In the genomic region with DNA sequence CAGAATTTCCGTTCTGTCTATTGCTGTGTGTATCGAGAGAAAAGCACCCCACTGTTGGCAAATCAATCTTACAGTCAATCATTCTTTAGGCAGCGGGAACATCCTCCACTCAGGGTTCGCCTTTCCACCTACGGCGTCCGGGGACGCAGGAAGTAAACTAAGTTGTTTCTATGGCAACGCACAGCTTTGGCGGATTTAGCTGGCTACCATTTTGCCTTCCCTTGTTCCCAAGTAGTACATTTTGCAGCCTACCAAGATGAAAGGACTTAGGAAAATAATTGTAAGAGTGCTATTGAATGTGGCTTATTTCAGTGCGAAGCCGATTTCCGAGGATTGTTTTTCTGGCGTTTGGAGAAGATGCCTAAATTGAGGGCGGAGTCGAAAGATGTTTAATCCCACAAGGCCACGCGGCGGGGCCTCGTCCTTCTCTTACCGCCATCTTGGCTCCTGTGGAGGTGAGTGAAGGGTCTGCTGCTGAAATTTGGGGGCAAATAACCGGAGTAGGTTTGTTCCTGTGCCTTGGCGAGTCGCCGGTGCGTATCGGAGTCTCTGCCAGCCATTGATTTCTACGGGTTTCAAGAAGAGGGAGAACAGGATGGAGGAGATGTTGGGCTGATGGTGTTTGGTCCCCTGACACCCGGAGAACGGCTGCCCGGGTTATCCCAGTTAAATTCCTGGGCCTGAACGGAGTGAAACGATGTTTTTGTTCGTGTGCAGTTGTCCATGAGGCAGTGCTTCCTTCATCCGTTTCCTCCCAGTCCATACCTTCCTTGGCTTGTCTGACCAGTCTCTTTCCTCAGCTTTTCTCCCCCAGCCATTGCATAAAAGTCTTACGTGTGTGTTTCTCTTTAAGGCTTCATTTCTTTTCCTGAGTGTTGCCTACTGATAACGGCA, we compare ENCODE assay signal across 8 cellular contexts. TPM values are rescaled to one million over a fixed set of nuclear protein-coding genes. Genes with fewer than 3 reads are reported as not detected.
DNase-seq lines count a peak whose midpoint lies in the region; ATAC-seq and TF ChIP-seq lines count a peak whose summit lies in the region.

A gene (plus strand): TSS at position 424 of the 894 bp plus-strand sequence. CDS start 778 bp downstream, outside the sequence.

- no peaks in the 10 kb centered on the region for H3K9me3 ChIP-seq in PC-9 (ENCODE audit: insufficient read depth, low read depth)
- H3K9me3 ChIP-seq in mucosa of rectum (ENCODE audit: control insufficient read depth in 2 of 2, low read length in 2 of 2) = no peaks in the 10 kb centered on the region

- DNase-seq in DMS153 (lab: John Stamatoyannopoulos, UW) (peak; percentile 94), PC-9 (peak; percentile 91 to 96), erythroblast (lab: John Stamatoyannopoulos, UW) (peak; percentile 96 to 97)
- peak; percentile 95 for DNase-seq in Jurkat, Clone E6-1 (ENCODE audit: low read depth, low spot score)
- peak; percentile 83 for DNase-seq in activated T-cell treated with anti-CD3 and anti-CD28 coated beads, Interleukin-2, amount 50 U/mL, for 1 hour
- peak; percentile 87 for DNase-seq in stimulated activated CD8-positive, alpha-beta memory T cell treated with anti-CD3 and anti-CD28 coated beads, Interleukin-4, amount 100 ng/mL, for 48 hours

- H3K4me1 ChIP-seq in PC-9 (replicated peaks; ENCODE audit: insufficient read depth) (peaks cover 49% of the 10 kb centered on the region), mucosa of rectum (ENCODE audit: control insufficient read depth in 2 of 2, insufficient read depth in 2 of 2, low read length in 2 of 2) (peaks cover 19 to 21% of the 10 kb centered on the region in 2 donors)

- CTCF ChIA-PET in PC-9 (lab: Charles Lee) = no interaction called here

- POLR2A ChIA-PET in PC-9 (lab: Charles Lee; ENCODE audit: unreplicated experiment) = interaction anchor here (0.6 to 0.8 kb wide), 5 partner anchors 12 to 1445 kb away, joined by 3 to 5 read pairs (median 4); no protein-coding TSS in a partner anchor

- H3K9ac ChIP-seq in mucosa of rectum (ENCODE audit: low read depth in 1 of 2, low read length in 2 of 2) = peak within 1 kb of the TSS; percentile 88 to 99

- H4K20me1 ChIP-seq in PC-9 (ENCODE audit: insufficient read depth) = peaks cover 41% of the 10 kb centered on the region

- H3K36me3 ChIP-seq in PC-9 (ENCODE audit: low read depth) (peaks cover 47% of the 10 kb centered on the region), mucosa of rectum (ENCODE audit: control insufficient read depth in 2 of 2, insufficient read depth in 2 of 2, low read length in 2 of 2) (peaks cover 24 to 27% of the 10 kb centered on the region in 2 donors)

- TF ChIP-seq POLR2A in erythroblast (IDR thresholded peaks at IDR 0.05; ENCODE audit: low read length) = peak; percentile 99

- H2AFZ ChIP-seq in PC-9 = peak within 1 kb of the TSS; percentile 89

- H3K4me3 ChIP-seq in Jurkat, Clone E6-1 (ENCODE audit: low read length) = peak within 1 kb of the TSS; percentile 89
- H3K4me3 ChIP-seq in PC-9 = peak within 1 kb of the TSS; percentile 94
- H3K4me3 ChIP-seq in mucosa of rectum (ENCODE audit: low read length in 2 of 2) = peak within 1 kb of the TSS; percentile 93 to 100

- BruUV-seq in PC-9 (replicated peaks; lab: Mats Ljungman, UMichigan) = TSS peak; percentile 55

- H3K27ac ChIP-seq in PC-9 = peak within 1 kb of the TSS; percentile 88
- H3K27ac ChIP-seq in mucosa of rectum (ENCODE audit: low read depth in 2 of 2, low read length in 2 of 2) = peak within 1 kb of the TSS; percentile 89 to 90

- H3F3A ChIP-seq in PC-9 (ENCODE audit: insufficient read depth, low read depth) = peaks cover 60% of the 10 kb centered on the region

- intact Hi-C loops in PC-9 (cut with micrococcal nuclease; ENCODE audit: unreplicated experiment) = no loop called here

- no peaks in the 10 kb centered on the region for H3K9me2 ChIP-seq in PC-9 (ENCODE audit: insufficient read depth)

- peak; percentile 92 for ATAC-seq in GM21619 (IDR thresholded peaks at IDR 0.05; ENCODE audit: unreplicated experiment)

- H3K27me3 ChIP-seq in PC-9 (ENCODE audit: insufficient read depth, low read depth) = no peaks in the 10 kb centered on the region
- no peaks in the 10 kb centered on the region for H3K27me3 ChIP-seq in mucosa of rectum (ENCODE audit: control insufficient read depth in 2 of 2, insufficient read depth in 2 of 2, low read length in 2 of 2)

- H3K4me2 ChIP-seq in PC-9 = peak within 1 kb of the TSS; percentile 86

- TF ChIP-seq CTCF in PC-9 (conservative IDR thresholded peaks at IDR 0.05) = 0 out of 2 replicates have a peak, but pooled peaks have one; percentile 4

- peaks cover 51% of the 10 kb centered on the region for H3K79me2 ChIP-seq in PC-9 (ENCODE audit: low read depth)

RNA-seq across cellular contexts. Expression of the gene that starts here (rescaled TPM):
- polyA plus RNA-seq in Jurkat, Clone E6-1 (2012; ENCODE audit: insufficient read depth, insufficient read length) = 2,429 TPM
- total RNA-seq in PC-9 (2021) = 1,816 and 1,880 TPM in 2 replicates

Comparison
In these comparisons a context has a peak if more than half of its experiments do, and no peak if none do; other contexts are left out.
1. Peak in every context shown above with its lines: DNase-seq, ATAC-seq, H3K4me3 ChIP-seq and H3K27ac ChIP-seq.